15 cellular contexts compared by ENCODE assay signal in genomic region chr9:125183054-125183453, GRCh38. TPM values are rescaled to one million over a fixed set of nuclear protein-coding genes. Genes with fewer than 3 reads are reported as not detected.
DNase-seq lines count a peak whose midpoint lies in the region; ATAC-seq and TF ChIP-seq lines count a peak whose summit lies in the region.
"Had no signal": no experiment of that assay in that cellular context is flagged by ENCODE, and none has a peak within 500 bp of the region (broad histone marks: within the 10 kb centered on the region; RNA-seq: fewer than 3 reads in every experiment).

No MANE protein-coding gene starts in this region.

- H3K36me3 ChIP-seq in CD4-positive, alpha-beta memory T cell (ENCODE audit: insufficient read depth, low read length) = peaks cover 3% of the 10 kb centered on the region

- intact Hi-C loops in CD4-positive, alpha-beta memory T cell (cut with micrococcal nuclease) = no loop called here

- peaks cover 23 to 41% of the 10 kb centered on the region in 2 donors for H3K36me3 Mint-ChIP-seq in CD4-positive, alpha-beta memory T cell
- H3K36me3 Mint-ChIP-seq in progenitor cell of endocrine pancreas (ENCODE audit: insufficient read depth) = peaks cover 17% of the 10 kb centered on the region

- H3K9me3 Mint-ChIP-seq in CD4-positive, alpha-beta memory T cell = no peaks in the 10 kb centered on the region
- peaks cover 5% of the 10 kb centered on the region for H3K9me3 Mint-ChIP-seq in progenitor cell of endocrine pancreas (ENCODE audit: low read depth)
- H3K9me3 Mint-ChIP-seq: activated naive CD8-positive, alpha-beta T cell treated with anti-CD3 and anti-CD28 coated beads, Interleukin-2, amount 10 ng/mL, durations not matched to agents 7 days and 5 days had no signal

- POLR2A ChIA-PET in CD4-positive, alpha-beta memory T cell (lab: Charles Lee; ENCODE audit: partially characterized antibody) = interaction anchor here (1.3 kb wide), 1 partner anchor 57 kb away, joined by 3 read pairs; no protein-coding TSS in a partner anchor

- H3K27ac Mint-ChIP-seq in CD4-positive, alpha-beta memory T cell = peak overlapping the region; percentile 0 to 41 (median 6)
- peak overlapping the region; percentile 13 for H3K27ac Mint-ChIP-seq in progenitor cell of endocrine pancreas
- H3K27ac Mint-ChIP-seq: activated naive CD8-positive, alpha-beta T cell treated with anti-CD3 and anti-CD28 coated beads, Interleukin-2, amount 10 ng/mL, durations not matched to agents 7 days and 5 days; B cell had no signal

- peaks cover 44 to 82% (median 62%) of the 10 kb centered on the region in 4 donors for H3K4me1 Mint-ChIP-seq in CD4-positive, alpha-beta memory T cell
- peaks cover 13% of the 10 kb centered on the region for H3K4me1 Mint-ChIP-seq in progenitor cell of endocrine pancreas (ENCODE audit: low read depth)

- no peaks in the 10 kb centered on the region for H3K27me3 Mint-ChIP-seq in CD4-positive, alpha-beta memory T cell
- no peaks in the 10 kb centered on the region for H3K27me3 Mint-ChIP-seq in progenitor cell of endocrine pancreas
- H3K27me3 Mint-ChIP-seq: activated naive CD8-positive, alpha-beta T cell treated with anti-CD3 and anti-CD28 coated beads, Interleukin-2, amount 10 ng/mL, durations not matched to agents 7 days and 5 days; B cell had no signal

- DNase-seq in CD4-positive, alpha-beta memory T cell = no peak
- DNase-seq in M059J (ENCODE audit: low read depth) (peak; percentile 39), glomerular visceral epithelial cell (ENCODE audit: extremely low spot score) (peak; percentile 16), progenitor cell of endocrine pancreas (ENCODE audit: low spot score, unreplicated experiment) (no peak), DMS153 (lab: John Stamatoyannopoulos, UW) (no peak), caudate nucleus (lab: John Stamatoyannopoulos, UW) (no peak), GM19240 (ENCODE audit: insufficient read length, low spot score) (no peak)
- DNase-seq: activated naive CD8-positive, alpha-beta T cell treated with anti-CD3 and anti-CD28 coated beads, Interleukin-2, amount 10 ng/mL, durations not matched to agents 7 days and 5 days; NCI-H2081 treated with DMSO at 0.1 percent for 48 hours; NCI-H526 treated with DMSO at 0.1 percent for 48 hours; stimulated activated CD4-positive, alpha-beta T cell treated with anti-CD3 and anti-CD28 coated beads, Interleukin-15, amount 100 ng/mL, for 24 hours; T-helper 1 cell; WERI-Rb-1 had no signal

- no peak overlapping the region for H3K4me3 Mint-ChIP-seq in CD4-positive, alpha-beta memory T cell
- no peak overlapping the region for H3K4me3 Mint-ChIP-seq in progenitor cell of endocrine pancreas (ENCODE audit: low read depth)
- H3K4me3 Mint-ChIP-seq: activated naive CD8-positive, alpha-beta T cell treated with anti-CD3 and anti-CD28 coated beads, Interleukin-2, amount 10 ng/mL, durations not matched to agents 7 days and 5 days; B cell had no signal

- ATAC-seq in HG02981 (IDR thresholded peaks at IDR 0.05; ENCODE audit: unreplicated experiment) = no peak

- H3K4me1 ChIP-seq in CD4-positive, alpha-beta memory T cell (ENCODE audit: insufficient read depth, low read length) = peaks cover 70% of the 10 kb centered on the region

- H3K4me3 ChIP-seq in CD4-positive, alpha-beta memory T cell (ENCODE audit: low read length in 2 of 2) = no peak overlapping the region

- H3K9me3 ChIP-seq in CD4-positive, alpha-beta memory T cell (ENCODE audit: control insufficient read depth in 1 of 2, low read length in 2 of 2) = no peaks in the 10 kb centered on the region

- no peak overlapping the region for H3K27ac ChIP-seq in CD4-positive, alpha-beta memory T cell (ENCODE audit: low read depth, low read length)
- H3K27ac ChIP-seq in caudate nucleus (ENCODE audit: low read depth, low read length) = no peak overlapping the region
- H3K27ac ChIP-seq: WERI-Rb-1 had no signal

- CTCF ChIA-PET in CD4-positive, alpha-beta memory T cell (lab: Charles Lee; ENCODE audit: partially characterized antibody) = no interaction called here

- H3K27me3 ChIP-seq in CD4-positive, alpha-beta memory T cell (ENCODE audit: insufficient read depth, low read length) = no peaks in the 10 kb centered on the region

- no peak for TF ChIP-seq CTCF in progenitor cell of endocrine pancreas (IDR thresholded peaks at IDR 0.05; ENCODE audit: unreplicated experiment)

RNA-seq across cellular contexts. Expression of gene PPP6C, which starts 6.5 kb away (rescaled TPM):
- total RNA-seq in CD4-positive, alpha-beta memory T cell = 10 to 100 TPM; 49.2 TPM
- polyA plus RNA-seq in CD4-positive, alpha-beta memory T cell = 10 to 100 TPM; 62.3 to 66.1 TPM
- 63.9 and 67.0 TPM in 2 replicates for total RNA-seq in M059J (2014; rRNA removed; shearing (Covaris generic))
- 29.4 and 32.5 TPM in 2 replicates for total RNA-seq in progenitor cell of endocrine pancreas

RNA-seq across cellular contexts. Expression of gene RABEPK, which starts 17.3 kb away (rescaled TPM):
- total RNA-seq in CD4-positive, alpha-beta memory T cell = 10 to 100 TPM; 12.2 to 13.5 TPM
- 10 to 100 TPM; 35.9 to 43.3 TPM for polyA plus RNA-seq in CD4-positive, alpha-beta memory T cell
- total RNA-seq in M059J (2014; rRNA removed; shearing (Covaris generic)) = 25.1 and 36.6 TPM in 2 replicates
- 13.1 and 15.0 TPM in 2 replicates for total RNA-seq in progenitor cell of endocrine pancreas

RNA-seq across cellular contexts. Expression of gene SCAI, which starts 39.7 kb away (rescaled TPM):
- total RNA-seq in CD4-positive, alpha-beta memory T cell = 10 to 100 TPM; 14.7 to 15.5 TPM
- 1 to 10 TPM in 1 of 2 donors, under 1 TPM in 1; 0.23 to 2.4 TPM for polyA plus RNA-seq in CD4-positive, alpha-beta memory T cell
- 1.1 and 3.0 TPM in 2 replicates for total RNA-seq in M059J (2014; rRNA removed; shearing (Covaris generic))
- total RNA-seq in progenitor cell of endocrine pancreas = 21.2 and 23.5 TPM in 2 replicates

RNA-seq across cellular contexts. Expression of gene HSPA5, which starts 58.1 kb away (rescaled TPM):
- total RNA-seq in CD4-positive, alpha-beta memory T cell = 100 to 1,000 TPM; 147 to 154 TPM
- 100 to 1,000 TPM; 194 to 253 TPM for polyA plus RNA-seq in CD4-positive, alpha-beta memory T cell
- total RNA-seq in M059J (2014; rRNA removed; shearing (Covaris generic)) = 93.9 and 156 TPM in 2 replicates
- total RNA-seq in progenitor cell of endocrine pancreas = 287 and 288 TPM in 2 replicates

Comparison
In these comparisons a context has a peak if more than half of its experiments do, and no peak if none do; other contexts are left out.
1. DNase-seq: peak in M059J (single experiment) and glomerular visceral epithelial cell (single experiment); none in CD4-positive, alpha-beta memory T cell (0 of 5), progenitor cell of endocrine pancreas (single experiment), DMS153 (single experiment), caudate nucleus (0 of 61) and GM19240 (single experiment).